In genomic region chr14:103563089-103563620, GRCh38 we compare ENCODE assay signal across 8 cellular contexts. TPM values are rescaled to one million over a fixed set of nuclear protein-coding genes. Genes with fewer than 3 reads are reported as not detected.
DNase-seq lines count a peak whose midpoint lies in the region; ATAC-seq and TF ChIP-seq lines count a peak whose summit lies in the region.

No MANE protein-coding gene starts in this region.

- no peaks in the 10 kb centered on the region for H3K9me3 ChIP-seq in CD8-positive, alpha-beta memory T cell (ENCODE audit: low read length)
- H3K9me3 ChIP-seq in HUES64 (ENCODE audit: insufficient read depth, low read depth, low read length) (no peaks in the 10 kb centered on the region), cardiac muscle cell (ENCODE audit: low read depth) (no peaks in the 10 kb centered on the region), sigmoid colon (no peaks in the 10 kb centered on the region)

- peak overlapping the region; percentile 85 to 96 (median 90) for H3K4me3 Mint-ChIP-seq in CD8-positive, alpha-beta memory T cell

- no peaks in the 10 kb centered on the region for H3K27me3 Mint-ChIP-seq in CD8-positive, alpha-beta memory T cell

- DNase-seq in CD8-positive, alpha-beta memory T cell = no peak
- DNase-seq in activated CD4-positive, alpha-beta T cell treated with anti-CD3 and anti-CD28 coated beads, Interleukin-2, amount 50 U/mL, for 1 hour = peak; percentile 30
- DNase-seq in cardiac muscle cell (ENCODE audit: low read depth in 1 of 2, low spot score in 1 of 2) = no peak
- peak; percentile 82 for DNase-seq in sigmoid colon
- no peak for DNase-seq in middle frontal gyrus (ENCODE audit: extremely low spot score, low spot score)

- peak overlapping the region; percentile 70 to 94 (median 84) for H3K27ac Mint-ChIP-seq in CD8-positive, alpha-beta memory T cell

- no peak for TF ChIP-seq CTCF in cardiac muscle cell (IDR thresholded peaks at IDR 0.05; ENCODE audit: low read depth, low read length)
- no peak for TF ChIP-seq CTCF in sigmoid colon (IDR thresholded peaks at IDR 0.05)

- H3K9me3 Mint-ChIP-seq in CD8-positive, alpha-beta memory T cell = no peaks in the 10 kb centered on the region

- H3K36me3 ChIP-seq in CD8-positive, alpha-beta memory T cell (ENCODE audit: insufficient read depth, low read length) = peaks cover 20% of the 10 kb centered on the region
- H3K36me3 ChIP-seq in HUES64 (ENCODE audit: insufficient read depth, low read length) (peaks cover 26% of the 10 kb centered on the region), cardiac muscle cell (peaks cover 21% of the 10 kb centered on the region), sigmoid colon (peaks cover 0 to 25% (median 4%) of the 10 kb centered on the region in 4 donors)

- peak overlapping the region; percentile 98 for H3K9ac ChIP-seq in HUES64 (ENCODE audit: low read depth, low read length)

- H3K4me1 Mint-ChIP-seq in CD8-positive, alpha-beta memory T cell = peaks cover 50 to 75% (median 66%) of the 10 kb centered on the region in 3 donors

- intact Hi-C loops in sigmoid colon (cut with DNase I) = no loop called here

- peak overlapping the region; percentile 79 for H3K27ac ChIP-seq in CD8-positive, alpha-beta memory T cell (ENCODE audit: low read depth, low read length)
- H3K27ac ChIP-seq in HUES64 (ENCODE audit: low read depth, low read length) = peak overlapping the region; percentile 97
- H3K27ac ChIP-seq in cardiac muscle cell = peak overlapping the region; percentile 99
- H3K27ac ChIP-seq in sigmoid colon = peak overlapping the region; percentile 91 to 98 (median 96)

- TF ChIP-seq POLR2A in sigmoid colon (IDR thresholded peaks at IDR 0.05) = no peak

- POLR2A ChIA-PET in CD8-positive, alpha-beta memory T cell (lab: Charles Lee) = interaction anchor here (0.6 to 1.6 kb wide), 3 partner anchors 33 to 164 kb away, joined by 4 to 8 read pairs (median 6); partner anchors contain the start of gene TRMT61A

- no peak for TF ChIP-seq EP300 in sigmoid colon (IDR thresholded peaks at IDR 0.05)

- WGBS in HUES64 = 1% methylated on average over 35 of the region's 35 CpGs
- 0 to 1% methylated on average over 35 of the region's 35 CpGs for WGBS in sigmoid colon, 2 donors

- H3K36me3 Mint-ChIP-seq in CD8-positive, alpha-beta memory T cell = peaks cover 0 to 43% (median 2%) of the 10 kb centered on the region in 3 donors

- H3K27me3 ChIP-seq in CD8-positive, alpha-beta memory T cell (ENCODE audit: insufficient read depth, low read length, poor library complexity, severe bottlenecking) = no peaks in the 10 kb centered on the region
- no peaks in the 10 kb centered on the region for H3K27me3 ChIP-seq in HUES64 (ENCODE audit: insufficient read depth, low read length)
- no peaks in the 10 kb centered on the region for H3K27me3 ChIP-seq in cardiac muscle cell
- no peaks in the 10 kb centered on the region for H3K27me3 ChIP-seq in sigmoid colon

- CTCF ChIA-PET in CD8-positive, alpha-beta memory T cell (lab: Charles Lee) = interaction anchor here (1.4 kb wide), 1 partner anchor 32 kb away, joined by 4 read pairs; no protein-coding TSS in a partner anchor

- peaks cover 39% of the 10 kb centered on the region for H3K4me1 ChIP-seq in CD8-positive, alpha-beta memory T cell (ENCODE audit: insufficient read depth, low read length)
- peaks cover 5% of the 10 kb centered on the region; the same call in 1 of the 2 replicates for H3K4me1 ChIP-seq in HUES64 (ENCODE audit: insufficient read depth, low read length)
- H3K4me1 ChIP-seq in cardiac muscle cell (ENCODE audit: low read depth) = peaks cover 16% of the 10 kb centered on the region
- peaks cover 0 to 57% (median 54%) of the 10 kb centered on the region in 4 donors for H3K4me1 ChIP-seq in sigmoid colon

- H3K4me3 ChIP-seq in CD8-positive, alpha-beta memory T cell (ENCODE audit: low read length) = peak overlapping the region; percentile 73
- peak overlapping the region; percentile 99 for H3K4me3 ChIP-seq in HUES64 (ENCODE audit: low read length)
- H3K4me3 ChIP-seq in cardiac muscle cell = peak overlapping the region; percentile 81
- H3K4me3 ChIP-seq in sigmoid colon = peak overlapping the region; percentile 68 to 95 (median 92)

- ATAC-seq in GM21423 (IDR thresholded peaks at IDR 0.05; ENCODE audit: unreplicated experiment) (peak; percentile 27), GM18868 (IDR thresholded peaks at IDR 0.05; ENCODE audit: unreplicated experiment) (no peak)

RNA-seq across cellular contexts. Expression of gene COA8, which starts 0.4 kb away (rescaled TPM):
- 10 to 100 TPM; 42.9 to 43.5 TPM for total RNA-seq in CD8-positive, alpha-beta memory T cell
- polyA plus RNA-seq in CD8-positive, alpha-beta memory T cell = 64.4 TPM
- polyA plus RNA-seq in HUES64 (2013, experiment 1 of 2) = 21.1 TPM
- polyA plus RNA-seq in HUES64 (2013, experiment 2 of 2) = 31.8 TPM
- total RNA-seq in cardiac muscle cell = 31.3 and 33.8 TPM in 2 replicates
- polyA plus RNA-seq in cardiac muscle cell = 68.2 and 69.3 TPM in 2 replicates
- total RNA-seq in sigmoid colon = 10 to 100 TPM; 35.7 to 39.0 (median 37.5) TPM
- 10 to 100 TPM; 33.9 to 67.3 (median 65.7) TPM for polyA plus RNA-seq in sigmoid colon

RNA-seq across cellular contexts. Expression of gene BAG5, which starts 0.7 kb away (rescaled TPM):
- total RNA-seq in CD8-positive, alpha-beta memory T cell = 10 to 100 TPM; 35.9 to 38.1 TPM
- 40.7 TPM for polyA plus RNA-seq in CD8-positive, alpha-beta memory T cell
- 20.5 TPM for polyA plus RNA-seq in HUES64 (2013, experiment 1 of 2)
- 21.2 TPM for polyA plus RNA-seq in HUES64 (2013, experiment 2 of 2)
- 17.4 and 17.6 TPM in 2 replicates for total RNA-seq in cardiac muscle cell
- 17.6 and 19.6 TPM in 2 replicates for polyA plus RNA-seq in cardiac muscle cell
- total RNA-seq in sigmoid colon = 10 to 100 TPM; 18.6 to 27.1 (median 24.9) TPM
- 10 to 100 TPM; 13.2 to 15.6 (median 14.6) TPM for polyA plus RNA-seq in sigmoid colon

RNA-seq across cellular contexts. Expression of gene TRMT61A, which starts 34.2 kb away (rescaled TPM):
- total RNA-seq in CD8-positive, alpha-beta memory T cell = 10 to 100 TPM; 28.4 to 29.5 TPM
- polyA plus RNA-seq in CD8-positive, alpha-beta memory T cell = 8.2 TPM
- polyA plus RNA-seq in HUES64 (2013, experiment 1 of 2) = 9.3 TPM
- 8.2 TPM for polyA plus RNA-seq in HUES64 (2013, experiment 2 of 2)
- total RNA-seq in cardiac muscle cell (5.7 and 7.5 TPM in 2 replicates), sigmoid colon (10 to 100 TPM; 20.2 to 27.2 (median 22.7) TPM)
- polyA plus RNA-seq in cardiac muscle cell (5.6 and 7.4 TPM in 2 replicates), sigmoid colon (10 to 100 TPM in 1 of 3 donors, 1 to 10 TPM in 2; 4.2 to 18.1 (median 8.4) TPM)

RNA-seq across cellular contexts. Expression of gene CKB, which starts 40.5 kb away (rescaled TPM):
- total RNA-seq in CD8-positive, alpha-beta memory T cell = 1 to 10 TPM; 1.5 to 2.7 TPM
- polyA plus RNA-seq in CD8-positive, alpha-beta memory T cell = 1.1 TPM
- 324 TPM for polyA plus RNA-seq in HUES64 (2013, experiment 1 of 2)
- polyA plus RNA-seq in HUES64 (2013, experiment 2 of 2) = 386 TPM
- total RNA-seq in cardiac muscle cell = 169 and 324 TPM in 2 replicates
- 177 and 327 TPM in 2 replicates for polyA plus RNA-seq in cardiac muscle cell
- total RNA-seq in sigmoid colon = 1,000 to 10,000 TPM; 1,303 to 1,696 (median 1,494) TPM
- polyA plus RNA-seq in sigmoid colon = 1,000 to 10,000 TPM in 2 of 3 donors, 100 to 1,000 TPM in 1; 905 to 2,176 (median 1,086) TPM

Comparison
In these comparisons a context has a peak if more than half of its experiments do, and no peak if none do; other contexts are left out.
1. DNase-seq: peak in activated CD4-positive, alpha-beta T cell treated with anti-CD3 and anti-CD28 coated beads, Interleukin-2, amount 50 U/mL, for 1 hour (single experiment) and sigmoid colon (single experiment); none in CD8-positive, alpha-beta memory T cell (0 of 5), cardiac muscle cell (0 of 2) and middle frontal gyrus (single experiment).
2. Peak in every context shown above with its lines, with median percentiles within 50 percentile points of each other: H3K27ac ChIP-seq and H3K4me3 ChIP-seq.